ENCODE assay signal across 19 cellular contexts in genomic region chr3:151483961-151484360, GRCh38. TPM values are rescaled to one million over a fixed set of nuclear protein-coding genes. Genes with fewer than 3 reads are reported as not detected.
DNase-seq lines count a peak whose midpoint lies in the region; ATAC-seq, FAIRE-seq and TF ChIP-seq lines count a peak whose summit lies in the region.
"Had no signal": no experiment of that assay in that cellular context is flagged by ENCODE, and none has a peak within 500 bp of the region (broad histone marks: within the 10 kb centered on the region; RNA-seq: fewer than 3 reads in every experiment).

No MANE protein-coding gene starts in this region.

- DNase-seq in CMK (ENCODE audit: low read depth): peak; percentile 39
- peak; percentile 19 for DNase-seq in GM23338 (ENCODE audit: low spot score)
- DNase-seq in bronchial epithelial cell (ENCODE audit: low read depth): no peak
- DNase-seq in mesendoderm: peak; percentile 23
- DNase-seq in AG20443 (ENCODE audit: low spot score): no peak
- DNase-seq in NOMO-1 treated with dmso at 0.1 percent for 144 hours (lab: John Stamatoyannopoulos, UW; ENCODE audit: unreplicated experiment): no peak
- no peak for DNase-seq in NCI-H187 treated with DMSO at 0.1 percent for 48 hours (lab: John Stamatoyannopoulos, UW)
- DNase-seq: BE2C; CD4-positive, alpha-beta memory T cell; COR-L47; DMS153; DMS79 treated with DMSO at 0.1 percent for 48 hours; EL; GF-D8 had no signal

- H3K4me1 ChIP-seq in GM23338 (ENCODE audit: insufficient read depth) (peaks cover under 1% of the 10 kb centered on the region; the same call in 1 of the 2 replicates), mesendoderm (ENCODE audit: control insufficient read depth, low read depth, low read length) (no peaks in the 10 kb centered on the region)
- H3K4me1 ChIP-seq: BE2C had no signal

- no peak overlapping the region for H3K4me3 ChIP-seq in GM23338
- no peak overlapping the region for H3K4me3 ChIP-seq in bronchial epithelial cell (ENCODE audit: low read depth, low read length)
- H3K4me3 ChIP-seq in mesendoderm (ENCODE audit: low read length): no peak overlapping the region

- H2AFZ ChIP-seq in GM23338: peak overlapping the region; percentile 85

- no peak overlapping the region for H3K4ac ChIP-seq in mesendoderm (ENCODE audit: low read depth, low read length)

- H2AK5ac ChIP-seq in mesendoderm (ENCODE audit: low read length): no peak overlapping the region

- no peak overlapping the region for H3K4me2 ChIP-seq in GM23338
- H3K4me2 ChIP-seq in mesendoderm (ENCODE audit: low read length): no peak overlapping the region

- no peak overlapping the region for H3K23ac ChIP-seq in mesendoderm (ENCODE audit: low read length)

- H3K9me3 Mint-ChIP-seq in GM23338: no peaks in the 10 kb centered on the region; the same call in 2 of the 3 replicates

- no peaks in the 10 kb centered on the region for H3K36me3 ChIP-seq in GM23338 (ENCODE audit: insufficient read depth)
- H3K36me3 ChIP-seq in bronchial epithelial cell (ENCODE audit: control insufficient read depth, insufficient read depth, low read length): no peaks in the 10 kb centered on the region
- no peaks in the 10 kb centered on the region for H3K36me3 ChIP-seq in mesendoderm (ENCODE audit: control insufficient read depth, insufficient read depth, low read length)
- H3K36me3 ChIP-seq: BE2C had no signal

- peak; percentile 45; the same call in 2 of the 3 replicates for ATAC-seq in GM23338

- H4K20me1 ChIP-seq in GM23338 (replicated peaks; ENCODE audit: insufficient read depth): no peaks in the 10 kb centered on the region

- H3K18ac ChIP-seq in mesendoderm (ENCODE audit: low read length): no peak overlapping the region

- peaks cover 2% of the 10 kb centered on the region for H3K27me3 Mint-ChIP-seq in GM23338 (ENCODE audit: insufficient read depth, low read depth, poor library complexity)

- FAIRE-seq in bronchial epithelial cell (lab: Jason Lieb, UNC): peak; percentile 13
- FAIRE-seq: A204.1, D721Med, H54, HTR-8/SVneo had no signal

- H3K4me3 Mint-ChIP-seq in GM23338: no peak overlapping the region
- H3K4me3 Mint-ChIP-seq: CD4-positive, alpha-beta memory T cell had no signal

- H3K9ac ChIP-seq in mesendoderm (ENCODE audit: low read length): no peak overlapping the region

- no peak overlapping the region for H2BK5ac ChIP-seq in mesendoderm (ENCODE audit: low read length)

- H3K79me1 ChIP-seq in mesendoderm (ENCODE audit: low read length): no peaks in the 10 kb centered on the region

- no peaks in the 10 kb centered on the region; the same call in 2 of the 3 replicates for H3K4me1 Mint-ChIP-seq in GM23338
- H3K4me1 Mint-ChIP-seq: CD4-positive, alpha-beta memory T cell had no signal

- H3K56ac ChIP-seq in mesendoderm (ENCODE audit: low read length): peak overlapping the region; percentile 5

- no peaks in the 10 kb centered on the region for H3K27me3 ChIP-seq in GM23338 (ENCODE audit: insufficient read depth)
- no peaks in the 10 kb centered on the region for H3K27me3 ChIP-seq in bronchial epithelial cell (ENCODE audit: control insufficient read depth, insufficient read depth, low read length)
- no peaks in the 10 kb centered on the region for H3K27me3 ChIP-seq in mesendoderm (ENCODE audit: insufficient read depth, low read length, poor library complexity)
- H3K27me3 ChIP-seq: BE2C had no signal

- H4K8ac ChIP-seq in mesendoderm (ENCODE audit: low read depth, low read length): no peak overlapping the region

- TF ChIP-seq CTCF in GM23338 (conservative IDR thresholded peaks at IDR 0.05; ENCODE audit: low read depth in 2 of 2) (no peak), bronchial epithelial cell (IDR thresholded peaks at IDR 0.05; ENCODE audit: insufficient read depth, low read length, severe bottlenecking) (no peak)

- H3K79me2 ChIP-seq in GM23338 (replicated peaks; ENCODE audit: insufficient read depth) (no peaks in the 10 kb centered on the region), mesendoderm (ENCODE audit: control insufficient read depth, insufficient read depth, low read length) (no peaks in the 10 kb centered on the region)

- no peak overlapping the region for H2BK15ac ChIP-seq in mesendoderm (replicated peaks; ENCODE audit: low read depth)

- no peak overlapping the region for H3K27ac Mint-ChIP-seq in GM23338
- H3K27ac Mint-ChIP-seq: CD4-positive, alpha-beta memory T cell had no signal

- no CpG with 5 or more reads among the region's 5 CpGs for WGBS in mesendoderm (ENCODE audit: extremely low coverage, insufficient coverage, low lambda C conversion rate)

- no peaks in the 10 kb centered on the region for H3K9me2 ChIP-seq in GM23338 (ENCODE audit: insufficient read depth)

- H3F3A ChIP-seq in GM23338 (replicated peaks; ENCODE audit: low read depth): no peaks in the 10 kb centered on the region

- no peak overlapping the region for H2BK120ac ChIP-seq in mesendoderm (ENCODE audit: low read depth, low read length)

- no peak overlapping the region for H4K5ac ChIP-seq in mesendoderm (ENCODE audit: low read length)

- H3K36me3 Mint-ChIP-seq in GM23338 (ENCODE audit: low read depth): no peaks in the 10 kb centered on the region

- H3K27ac ChIP-seq in GM23338 (ENCODE audit: low read depth) (no peak overlapping the region), mesendoderm (ENCODE audit: low read depth, low read length) (no peak overlapping the region)
- H3K27ac ChIP-seq: C4-2B had no signal

TF ChIP-seq in GM23338, 12 proteins besides CTCF, POLR2A, EP300 and RAD21:
- TF ChIP-seq STAT1 (IDR thresholded peaks at IDR 0.05; ENCODE audit: unreplicated experiment): no peak
- no peak for TF ChIP-seq POLR2AphosphoS5 (IDR thresholded peaks at IDR 0.05; ENCODE audit: low read depth)
- TF ChIP-seq ETS1 (IDR thresholded peaks at IDR 0.05): no peak
- no peak for TF ChIP-seq JUNB (IDR thresholded peaks at IDR 0.05; ENCODE audit: unreplicated experiment)
- TF ChIP-seq EZH2phosphoT487 (IDR thresholded peaks at IDR 0.05; ENCODE audit: unreplicated experiment): no peak

RNA-seq across cellular contexts. Expression of gene IGSF10, which starts 23.1 kb away (rescaled TPM):
- 0.94 and 1.4 TPM in 2 replicates for total RNA-seq in GM23338 (2014; rRNA removed; shearing (Covaris generic))
- polyA plus RNA-seq in GM23338 (2016; fragmentation: Nextera tagmentation; extraction: Ambion mirVana): 0.24 and 0.50 TPM in 2 replicates
- under 0.01 TPM in 1 of 2 replicates, not detected in the other for total RNA-seq in bronchial epithelial cell
- polyA plus RNA-seq in mesendoderm (2013, experiment 1 of 2): 0.74 TPM
- 0.62 TPM for polyA plus RNA-seq in mesendoderm (2013, experiment 2 of 2)
- total RNA-seq: CD4-positive, alpha-beta memory T cell had no signal
- polyA plus RNA-seq: CD4-positive, alpha-beta memory T cell had no signal

Comparison
In these comparisons a context has a peak if more than half of its experiments do, and no peak if none do; other contexts are left out.
1. DNase-seq: peak in CMK (single experiment), GM23338 (single experiment) and mesendoderm (single experiment); none in bronchial epithelial cell (single experiment), AG20443 (single experiment), NOMO-1 treated with dmso at 0.1 percent for 144 hours (single experiment) and NCI-H187 treated with DMSO at 0.1 percent for 48 hours (single experiment).